11 cellular contexts compared by ENCODE assay signal in genomic region chr7:150665075-150665794, GRCh38. TPM values are rescaled to one million over a fixed set of nuclear protein-coding genes. Genes with fewer than 3 reads are reported as not detected.
DNase-seq lines count a peak whose midpoint lies in the region; ATAC-seq and TF ChIP-seq lines count a peak whose summit lies in the region.
"Had no signal": no experiment of that assay in that cellular context is flagged by ENCODE, and none has a peak within 500 bp of the region (broad histone marks: within the 10 kb centered on the region; RNA-seq: fewer than 3 reads in every experiment).

No MANE protein-coding gene starts in this region.

- no peaks in the 10 kb centered on the region for H4K20me1 ChIP-seq in OCI-LY7 (ENCODE audit: insufficient read depth, low read length)

- no peaks in the 10 kb centered on the region for H3K4me1 ChIP-seq in rectal smooth muscle tissue (ENCODE audit: control insufficient read depth, insufficient read depth, low read length)
- peaks cover 8% of the 10 kb centered on the region for H3K4me1 ChIP-seq in OCI-LY7 (ENCODE audit: insufficient read depth, low read length, poor library complexity, severe bottlenecking)

- peaks cover 3 to 10% (median 9%) of the 10 kb centered on the region in 7 donors for H3K9me3 Mint-ChIP-seq in CD14-positive monocyte
- peaks cover 7% of the 10 kb centered on the region for H3K9me3 Mint-ChIP-seq in activated naive CD4-positive, alpha-beta T cell treated with anti-CD3 and anti-CD28 coated beads for 36 hours

- H3K27me3 ChIP-seq in rectal smooth muscle tissue (ENCODE audit: control insufficient read depth, insufficient read depth, low read length): no peaks in the 10 kb centered on the region
- H3K27me3 ChIP-seq: brain microvascular endothelial cell had no signal

- TF ChIP-seq CTCF in CD14-positive monocyte (IDR thresholded peaks at IDR 0.05) (no peak), OCI-LY7 (conservative IDR thresholded peaks at IDR 0.05; ENCODE audit: low read length) (no peak)

- H3K4me1 Mint-ChIP-seq in CD14-positive monocyte: peaks cover 42% of the 10 kb centered on the region
- peaks cover 83% of the 10 kb centered on the region for H3K4me1 Mint-ChIP-seq in activated naive CD4-positive, alpha-beta T cell treated with anti-CD3 and anti-CD28 coated beads for 36 hours (ENCODE audit: low read depth)

- no peaks in the 10 kb centered on the region for H3K36me3 ChIP-seq in rectal smooth muscle tissue (ENCODE audit: control insufficient read depth, insufficient read depth, low read length)
- H3K36me3 ChIP-seq in OCI-LY7 (ENCODE audit: insufficient read depth, low read length): no peaks in the 10 kb centered on the region
- H3K36me3 ChIP-seq: brain microvascular endothelial cell had no signal

- H2AFZ ChIP-seq in OCI-LY7 (ENCODE audit: low read length): no peak overlapping the region

- peak overlapping the region; percentile 11 for H3K4me3 ChIP-seq in rectal smooth muscle tissue (ENCODE audit: low read length)
- H3K4me3 ChIP-seq in OCI-LY7 (ENCODE audit: low read depth, low read length, poor library complexity, severe bottlenecking): no peak overlapping the region

- peaks cover 0 to 1% (median 0%) of the 10 kb centered on the region in 3 donors for H3K27me3 Mint-ChIP-seq in CD14-positive monocyte (ENCODE audit: low read depth in 3 of 3)
- H3K27me3 Mint-ChIP-seq in activated naive CD4-positive, alpha-beta T cell treated with anti-CD3 and anti-CD28 coated beads for 36 hours (ENCODE audit: low read depth): no peaks in the 10 kb centered on the region
- H3K27me3 Mint-ChIP-seq: stimulated activated memory B cell treated with anti-CD40 and anti-IgM and Interleukin-4, amounts not matched to agents 10 μg/mL and 1 μg/mL and 100 μg/mL, for 72 hours had no signal

- no peak for DNase-seq in CD14-positive monocyte (ENCODE audit: low spot score)
- peak; percentile 25 for DNase-seq in T follicular helper cell (ENCODE audit: low read depth)
- peak; percentile 87 for DNase-seq in activated naive CD4-positive, alpha-beta T cell treated with anti-CD3 and anti-CD28 coated beads for 36 hours
- DNase-seq in OCI-LY7 (ENCODE audit: low spot score): no peak
- no peak for DNase-seq in NCI-H1092 treated with DMSO at 0.1 percent for 48 hours (lab: John Stamatoyannopoulos, UW)
- DNase-seq: brain microvascular endothelial cell, NCI-H2081 treated with DMSO at 0.1 percent for 48 hours had no signal

- CTCF ChIA-PET in activated naive CD4-positive, alpha-beta T cell treated with anti-CD3 and anti-CD28 coated beads for 36 hours (lab: Charles Lee): interaction anchor here (1.0 to 1.3 kb wide), 2 partner anchors 52 to 216 kb away, joined by 4 to 5 read pairs; no protein-coding TSS in a partner anchor
- CTCF ChIA-PET in OCI-LY7 (lab: Charles Lee; ENCODE audit: unreplicated experiment): no interaction called here

- no peak overlapping the region for H3K27ac ChIP-seq in rectal smooth muscle tissue (ENCODE audit: low read depth, low read length)
- H3K27ac ChIP-seq in OCI-LY7 (ENCODE audit: low read depth, low read length, poor library complexity, severe bottlenecking): no peak overlapping the region
- H3K27ac ChIP-seq: brain microvascular endothelial cell had no signal

- no peak for ATAC-seq in SK-N-SH treated with all-trans-retinoic acid at 6 μM for 48 hours
- no peak for ATAC-seq in GM18505 (IDR thresholded peaks at IDR 0.05; ENCODE audit: unreplicated experiment)
- ATAC-seq: stimulated activated memory B cell treated with anti-CD40 and anti-IgM and Interleukin-4, amounts not matched to agents 10 μg/mL and 1 μg/mL and 100 μg/mL, for 72 hours had no signal

- peak overlapping the region; percentile 46 to 88 (median 70) for H3K27ac Mint-ChIP-seq in CD14-positive monocyte
- peak overlapping the region; percentile 95 for H3K27ac Mint-ChIP-seq in activated naive CD4-positive, alpha-beta T cell treated with anti-CD3 and anti-CD28 coated beads for 36 hours

- POLR2A ChIA-PET in OCI-LY7 (lab: Charles Lee): no interaction called here

- no peaks in the 10 kb centered on the region for H3K9me2 ChIP-seq in OCI-LY7 (ENCODE audit: insufficient read depth, low read length)

- peaks cover 0 to 3% of the 10 kb centered on the region in 2 donors for H3K36me3 Mint-ChIP-seq in CD14-positive monocyte
- H3K36me3 Mint-ChIP-seq in activated naive CD4-positive, alpha-beta T cell treated with anti-CD3 and anti-CD28 coated beads for 36 hours (ENCODE audit: low read depth): peaks cover 8% of the 10 kb centered on the region

- no peak for TF ChIP-seq POLR2A in GM18505 (IDR thresholded peaks at IDR 0.05; ENCODE audit: borderline replicate concordance, extremely low read depth, insufficient read depth, insufficient read length)

- no peaks in the 10 kb centered on the region for H3K9me3 ChIP-seq in OCI-LY7 (ENCODE audit: low read length)

- H3K4me3 Mint-ChIP-seq in CD14-positive monocyte: peak overlapping the region; percentile 45 to 49
- H3K4me3 Mint-ChIP-seq in activated naive CD4-positive, alpha-beta T cell treated with anti-CD3 and anti-CD28 coated beads for 36 hours: peak overlapping the region; percentile 10
- H3K4me3 Mint-ChIP-seq: stimulated activated memory B cell treated with anti-CD40 and anti-IgM and Interleukin-4, amounts not matched to agents 10 μg/mL and 1 μg/mL and 100 μg/mL, for 72 hours had no signal

- intact Hi-C loops in CD14-positive monocyte (cut with micrococcal nuclease) (no loop called here), OCI-LY7 (cut with micrococcal nuclease; ENCODE audit: unreplicated experiment) (no loop called here)
- intact Hi-C loops in activated naive CD4-positive, alpha-beta T cell treated with anti-CD3 and anti-CD28 coated beads for 36 hours (cut with micrococcal nuclease): loop anchor here (1.0 to 5.0 kb wide), 5 partner anchors 44 to 343 kb away; partner anchors contain the start of genes ACTR3C and LRRC61

- no peak overlapping the region for H3K9ac ChIP-seq in rectal smooth muscle tissue (ENCODE audit: low read length)

- H3K4me2 ChIP-seq in OCI-LY7 (ENCODE audit: low read length): no peak overlapping the region

- H3K79me2 ChIP-seq in OCI-LY7 (ENCODE audit: insufficient read depth, low read depth, low read length): no peaks in the 10 kb centered on the region

- BruUV-seq in OCI-LY7 (replicated peaks; lab: Mats Ljungman, UMichigan): no TSS peak

TF ChIP-seq in SK-N-SH treated with all-trans-retinoic acid at 6 μM for 48 hours, 23 proteins besides CTCF, POLR2A, EP300 and RAD21 (continues in another document):
- TF ChIP-seq ZNF8 (CRISPR knock-in tag; IDR thresholded peaks at IDR 0.05) (no peak), PPARA (CRISPR knock-in tag; IDR thresholded peaks at IDR 0.05; ENCODE audit: borderline replicate concordance) (no peak), BACH2 (CRISPR knock-in tag; IDR thresholded peaks at IDR 0.05; ENCODE audit: borderline replicate concordance) (no peak), TCF4 (CRISPR knock-in tag; IDR thresholded peaks at IDR 0.05; ENCODE audit: borderline replicate concordance) (no peak), ZNF70 (CRISPR knock-in tag; IDR thresholded peaks at IDR 0.05) (no peak), POU6F1 (CRISPR knock-in tag; IDR thresholded peaks at IDR 0.05; ENCODE audit: borderline replicate concordance, low read depth) (no peak), OSR1 (CRISPR knock-in tag; IDR thresholded peaks at IDR 0.05) (no peak)
- TF ChIP-seq, protein P1, sequence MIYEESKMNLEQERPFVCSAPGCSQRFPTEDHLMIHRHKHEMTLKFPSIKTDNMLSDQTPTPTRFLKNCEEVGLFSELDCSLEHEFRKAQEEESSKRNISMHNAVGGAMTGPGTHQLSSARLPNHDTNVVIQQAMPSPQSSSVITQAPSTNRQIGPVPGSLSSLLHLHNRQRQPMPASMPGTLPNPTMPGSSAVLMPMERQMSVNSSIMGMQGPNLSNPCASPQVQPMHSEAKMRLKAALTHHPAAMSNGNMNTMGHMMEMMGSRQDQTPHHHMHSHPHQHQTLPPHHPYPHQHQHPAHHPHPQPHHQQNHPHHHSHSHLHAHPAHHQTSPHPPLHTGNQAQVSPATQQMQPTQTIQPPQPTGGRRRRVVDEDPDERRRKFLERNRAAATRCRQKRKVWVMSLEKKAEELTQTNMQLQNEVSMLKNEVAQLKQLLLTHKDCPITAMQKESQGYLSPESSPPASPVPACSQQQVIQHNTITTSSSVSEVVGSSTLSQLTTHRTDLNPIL (CRISPR knock-in tag; IDR thresholded peaks at IDR 0.05; ENCODE audit: low read depth): no peak

RNA-seq across cellular contexts. Expression of gene GIMAP2, which starts 20.3 kb away (rescaled TPM):
- polyA plus RNA-seq in CD14-positive monocyte: 10 to 100 TPM; 45.6 to 47.0 TPM
- total RNA-seq in activated naive CD4-positive, alpha-beta T cell treated with anti-CD3 and anti-CD28 coated beads for 36 hours: 10 to 100 TPM; 45.0 to 49.5 TPM
- 0.41 TPM in 1 of 2 replicates, not detected in the other for total RNA-seq in OCI-LY7 (2014; rRNA removed; shearing (Covaris generic))
- 0.79 TPM in 1 of 2 replicates, not detected in the other for total RNA-seq in OCI-LY7 (2022)

RNA-seq across cellular contexts. Expression of gene GIMAP6, which starts 33.0 kb away (rescaled TPM):
- 10 to 100 TPM; 57.0 to 70.2 TPM for polyA plus RNA-seq in CD14-positive monocyte
- 10 to 100 TPM; 19.2 to 20.7 TPM for total RNA-seq in activated naive CD4-positive, alpha-beta T cell treated with anti-CD3 and anti-CD28 coated beads for 36 hours
- not detected in 2 replicates for total RNA-seq in OCI-LY7 (2014; rRNA removed; shearing (Covaris generic))
- not detected in 2 replicates for total RNA-seq in OCI-LY7 (2022)

RNA-seq across cellular contexts. Expression of gene GIMAP1, which starts 51.2 kb away (rescaled TPM):
- polyA plus RNA-seq in CD14-positive monocyte: 10 to 100 TPM; 11.4 to 19.6 TPM
- 1 to 10 TPM; 5.1 to 5.3 TPM for total RNA-seq in activated naive CD4-positive, alpha-beta T cell treated with anti-CD3 and anti-CD28 coated beads for 36 hours
- total RNA-seq in OCI-LY7 (2014; rRNA removed; shearing (Covaris generic)): not detected in 2 replicates
- not detected in 2 replicates for total RNA-seq in OCI-LY7 (2022)

Comparison
In these comparisons a context has a peak if more than half of its experiments do, and no peak if none do; other contexts are left out.
1. DNase-seq: peak in T follicular helper cell (single experiment) and activated naive CD4-positive, alpha-beta T cell treated with anti-CD3 and anti-CD28 coated beads for 36 hours (single experiment); none in CD14-positive monocyte (single experiment), OCI-LY7 (single experiment) and NCI-H1092 treated with DMSO at 0.1 percent for 48 hours (single experiment).
2. RNA of gene GIMAP2, which starts 20.3 kb away (total RNA-seq): 45.0 to 49.5 TPM in activated naive CD4-positive, alpha-beta T cell treated with anti-CD3 and anti-CD28 coated beads for 36 hours; 0.41 to 0.79 TPM in OCI-LY7; every median in the first group is over 10 times any median in the second.
3. RNA of gene GIMAP6, which starts 33.0 kb away (total RNA-seq): 19.2 to 20.7 TPM in activated naive CD4-positive, alpha-beta T cell treated with anti-CD3 and anti-CD28 coated beads for 36 hours; not detected in OCI-LY7; every median in the first group is over 10 times any median in the second.
4. RNA of gene GIMAP1, which starts 51.2 kb away (total RNA-seq): 5.1 to 5.3 TPM in activated naive CD4-positive, alpha-beta T cell treated with anti-CD3 and anti-CD28 coated beads for 36 hours; not detected in OCI-LY7; every median in the first group is over 4 times any median in the second.